In genomic region chr2:240143801-240144648, GRCh38 we compare ENCODE assay signal across 8 cellular contexts. TPM values are rescaled to one million over a fixed set of nuclear protein-coding genes. Genes with fewer than 3 reads are reported as not detected.
DNase-seq lines count a peak whose midpoint lies in the region; ATAC-seq and TF ChIP-seq lines count a peak whose summit lies in the region.

No MANE protein-coding gene starts in this region.

- H3K79me2 ChIP-seq in MM.1S (ENCODE audit: low read length), result no peaks in the 10 kb centered on the region

- H2AFZ ChIP-seq in MM.1S (ENCODE audit: low read length), result 0 out of 2 replicates have a peak overlapping the region, but pooled peaks have one; percentile 31

- H3K9me3 ChIP-seq in AG04450 (ENCODE audit: control insufficient read depth, insufficient read depth, low read length), result peaks cover 6% of the 10 kb centered on the region
- H3K9me3 ChIP-seq in MM.1S (replicated peaks; ENCODE audit: insufficient read depth, low read length), result no peaks in the 10 kb centered on the region
- no peaks in the 10 kb centered on the region for H3K9me3 ChIP-seq in right cardiac atrium (ENCODE audit: control insufficient read depth, low read length)
- no peaks in the 10 kb centered on the region for H3K9me3 ChIP-seq in gastrocnemius medialis

- in situ Hi-C loops in gastrocnemius medialis (cut with MboI; ENCODE audit: low sequenced_read_pairs in 4 of 4), result loop anchor here (5.0 to 25.0 kb wide), 4 partner anchors 79 to 1107 kb away; partner anchors contain the start of gene OR6B3 (in 1 of the 4)

- no peaks in the 10 kb centered on the region for H3K36me3 ChIP-seq in MM.1S (replicated peaks; ENCODE audit: insufficient read depth, low read length)
- no peaks in the 10 kb centered on the region for H3K36me3 ChIP-seq in gastrocnemius medialis

- 36% methylated on average over 36 of the region's 36 CpGs for WGBS in right cardiac atrium

- ATAC-seq in GM18511 (IDR thresholded peaks at IDR 0.05; ENCODE audit: unreplicated experiment), result peak; percentile 68
- peak; percentile 67 to 80 for ATAC-seq in right cardiac atrium
- ATAC-seq in gastrocnemius medialis, result peak; percentile 77 to 90

- H3K27me3 ChIP-seq in AG04450 (ENCODE audit: control insufficient read depth, insufficient read depth, low read length) (peaks cover 22% of the 10 kb centered on the region), MM.1S (replicated peaks; ENCODE audit: insufficient read depth, low read length) (peaks cover 51% of the 10 kb centered on the region), right cardiac atrium (ENCODE audit: control insufficient read depth, insufficient read depth) (no peaks in the 10 kb centered on the region), gastrocnemius medialis (no peaks in the 10 kb centered on the region)

- CTCF ChIA-PET in AG04450 (lab: Charles Lee), result interaction anchor here (0.6 to 8.8 kb wide), 20 partner anchors 8 to 328 kb away, joined by 3 to 239 read pairs (median 4); no protein-coding TSS in a partner anchor

- H3K4me1 ChIP-seq in MM.1S (ENCODE audit: low read length) (no peaks in the 10 kb centered on the region), right cardiac atrium (ENCODE audit: control insufficient read depth, insufficient read depth, low read length) (no peaks in the 10 kb centered on the region), gastrocnemius medialis (peaks cover 0 to 5% of the 10 kb centered on the region in 2 donors)

- DNase-seq in AG04450 (ENCODE audit: low read depth, low spot score), result no peak
- DNase-seq in MM.1S, result peak; percentile 35
- peak; percentile 45 for DNase-seq in T-helper 22 cell (ENCODE audit: low read depth)
- peak in 54 of 56 donors; percentile 18 to 87 (median 56) for DNase-seq in amygdala (lab: John Stamatoyannopoulos, UW)
- peak; percentile 64 to 89 (median 84) for DNase-seq in right cardiac atrium
- peak; percentile 24 to 50 for DNase-seq in gastrocnemius medialis
- no peak for DNase-seq in cortex of kidney (lab: John Stamatoyannopoulos, UW)

- H3K9ac ChIP-seq in MM.1S (ENCODE audit: low read length), result no peak overlapping the region

- peak overlapping the region; percentile 32 for H3K4me2 ChIP-seq in MM.1S (ENCODE audit: low read depth, low read length)

- POLR2A ChIA-PET in AG04450 (lab: Yijun Ruan, JAX), result interaction anchor here (0.9 kb wide), 1 partner anchor 83 kb away, joined by 3 read pairs; no protein-coding TSS in a partner anchor

- intact Hi-C loops in right cardiac atrium (cut with DNase I), result loop anchor here (1.0 to 10.0 kb wide), 5 partner anchors 82 to 1109 kb away; no protein-coding TSS in a partner anchor
- intact Hi-C loops in gastrocnemius medialis (cut with DNase I; ENCODE audit: low total_unique reads), result loop anchor here (1.0 to 10.0 kb wide), 3 partner anchors 83 to 1109 kb away; no protein-coding TSS in a partner anchor

- H4K20me1 ChIP-seq in MM.1S (ENCODE audit: insufficient read depth, low read length), result no peaks in the 10 kb centered on the region

- TF ChIP-seq CTCF in AG04450 (IDR thresholded peaks at IDR 0.05; ENCODE audit: low read depth, low read length) (peak; percentile 90), MM.1S (IDR thresholded peaks at IDR 0.05; ENCODE audit: low read length) (peak; percentile 76), gastrocnemius medialis (IDR thresholded peaks at IDR 0.05 in 4 of 5, conservative IDR thresholded peaks at IDR 0.05 in 1 of 5) (peak; percentile 86 to 97 (median 96))

- no peaks in the 10 kb centered on the region for H3F3A ChIP-seq in MM.1S (ENCODE audit: insufficient read depth, low read length)

- no peak for TF ChIP-seq POLR2A in gastrocnemius medialis (IDR thresholded peaks at IDR 0.05)

- H3K9me2 ChIP-seq in MM.1S (replicated peaks; ENCODE audit: insufficient read depth, low read length), result no peaks in the 10 kb centered on the region

- H3K27ac ChIP-seq in AG04450 (ENCODE audit: low read depth, low read length) (no peak overlapping the region), MM.1S (ENCODE audit: low read length) (no peak overlapping the region), right cardiac atrium (ENCODE audit: low read length) (no peak overlapping the region), gastrocnemius medialis (no peak overlapping the region)

- H3K4me3 ChIP-seq in AG04450 (ENCODE audit: low read depth, low read length) (no peak overlapping the region), MM.1S (ENCODE audit: low read length) (no peak overlapping the region), right cardiac atrium (ENCODE audit: low read length) (no peak overlapping the region), gastrocnemius medialis (no peak overlapping the region)

RNA-seq across cellular contexts. Expression of gene OTOS, which starts 3.6 kb away (rescaled TPM):
- polyA plus RNA-seq in AG04450 (2011; rRNA removed) (not detected in 2 replicates), right cardiac atrium (not detected)
- not detected in 2 replicates for polyA minus RNA-seq in AG04450 (2011; rRNA and poly(A)+ RNA removed)
- total RNA-seq in right cardiac atrium (not detected), gastrocnemius medialis (not detected)

RNA-seq across cellular contexts. Expression of gene COPS9, which starts 7.9 kb away (rescaled TPM):
- polyA plus RNA-seq in AG04450 (2011; rRNA removed), result 322 and 360 TPM in 2 replicates
- 17.2 and 18.4 TPM in 2 replicates for polyA minus RNA-seq in AG04450 (2011; rRNA and poly(A)+ RNA removed)
- 100 to 1,000 TPM; 172 to 220 (median 185) TPM for total RNA-seq in right cardiac atrium
- 618 TPM for polyA plus RNA-seq in right cardiac atrium
- 100 to 1,000 TPM; 163 to 219 (median 193) TPM for total RNA-seq in gastrocnemius medialis

Comparison
In these comparisons a context has a peak if more than half of its experiments do, and no peak if none do; other contexts are left out.
1. DNase-seq: peak in MM.1S (single experiment), T-helper 22 cell (single experiment), amygdala (54 of 56), right cardiac atrium (3 of 3) and gastrocnemius medialis (2 of 2); none in AG04450 (single experiment) and cortex of kidney (single experiment).
2. Peak in every context shown above with its lines, with median percentiles within 50 percentile points of each other: CTCF ChIP-seq and ATAC-seq.